In the genomic region with DNA sequence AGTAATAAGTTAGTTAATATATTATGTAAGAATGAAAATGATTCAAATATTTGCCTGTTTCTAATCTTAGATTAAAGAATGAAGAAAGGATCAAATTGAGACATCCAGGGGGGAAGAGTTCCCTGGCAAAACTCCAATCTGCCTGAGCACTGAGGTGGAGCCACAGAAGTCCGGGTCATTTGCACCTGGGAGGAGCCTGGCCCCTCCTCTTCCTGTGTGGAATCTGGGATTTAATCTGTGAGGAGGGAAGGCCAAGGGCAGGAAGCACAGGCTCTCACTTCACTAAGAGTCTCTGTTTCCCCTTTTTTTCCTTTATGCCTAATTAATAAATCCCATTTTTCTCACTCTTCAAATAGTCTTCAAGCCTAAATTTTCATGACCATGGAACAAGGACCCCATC, we compare ENCODE assay signal across 1 cellular context.
TF ChIP-seq lines count a peak whose summit lies in the region.

No MANE protein-coding gene starts in this region.

TF ChIP-seq in WTC11, 78 proteins besides CTCF, POLR2A, EP300 and RAD21 (continued from another document):
- TF ChIP-seq, protein P1, sequence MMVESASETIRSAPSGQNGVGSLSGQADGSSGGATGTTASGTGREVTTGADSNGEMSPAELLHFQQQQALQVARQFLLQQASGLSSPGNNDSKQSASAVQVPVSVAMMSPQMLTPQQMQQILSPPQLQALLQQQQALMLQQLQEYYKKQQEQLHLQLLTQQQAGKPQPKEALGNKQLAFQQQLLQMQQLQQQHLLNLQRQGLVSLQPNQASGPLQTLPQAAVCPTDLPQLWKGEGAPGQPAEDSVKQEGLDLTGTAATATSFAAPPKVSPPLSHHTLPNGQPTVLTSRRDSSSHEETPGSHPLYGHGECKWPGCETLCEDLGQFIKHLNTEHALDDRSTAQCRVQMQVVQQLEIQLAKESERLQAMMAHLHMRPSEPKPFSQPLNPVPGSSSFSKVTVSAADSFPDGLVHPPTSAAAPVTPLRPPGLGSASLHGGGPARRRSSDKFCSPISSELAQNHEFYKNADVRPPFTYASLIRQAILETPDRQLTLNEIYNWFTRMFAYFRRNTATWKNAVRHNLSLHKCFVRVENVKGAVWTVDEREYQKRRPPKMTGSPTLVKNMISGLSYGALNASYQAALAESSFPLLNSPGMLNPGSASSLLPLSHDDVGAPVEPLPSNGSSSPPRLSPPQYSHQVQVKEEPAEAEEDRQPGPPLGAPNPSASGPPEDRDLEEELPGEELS (CRISPR knock-in tag; IDR thresholded peaks at IDR 0.05), result no peak
- no peak for TF ChIP-seq EMX1 (CRISPR knock-in tag; IDR thresholded peaks at IDR 0.05)
- TF ChIP-seq, protein P2, sequence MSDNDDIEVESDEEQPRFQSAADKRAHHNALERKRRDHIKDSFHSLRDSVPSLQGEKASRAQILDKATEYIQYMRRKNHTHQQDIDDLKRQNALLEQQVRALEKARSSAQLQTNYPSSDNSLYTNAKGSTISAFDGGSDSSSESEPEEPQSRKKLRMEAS (CRISPR knock-in tag; IDR thresholded peaks at IDR 0.05), result no peak
- no peak for TF ChIP-seq ELF4 (CRISPR knock-in tag; IDR thresholded peaks at IDR 0.05; ENCODE audit: low read depth)
- no peak for TF ChIP-seq RORB (CRISPR knock-in tag; IDR thresholded peaks at IDR 0.05)
- TF ChIP-seq, protein P3, sequence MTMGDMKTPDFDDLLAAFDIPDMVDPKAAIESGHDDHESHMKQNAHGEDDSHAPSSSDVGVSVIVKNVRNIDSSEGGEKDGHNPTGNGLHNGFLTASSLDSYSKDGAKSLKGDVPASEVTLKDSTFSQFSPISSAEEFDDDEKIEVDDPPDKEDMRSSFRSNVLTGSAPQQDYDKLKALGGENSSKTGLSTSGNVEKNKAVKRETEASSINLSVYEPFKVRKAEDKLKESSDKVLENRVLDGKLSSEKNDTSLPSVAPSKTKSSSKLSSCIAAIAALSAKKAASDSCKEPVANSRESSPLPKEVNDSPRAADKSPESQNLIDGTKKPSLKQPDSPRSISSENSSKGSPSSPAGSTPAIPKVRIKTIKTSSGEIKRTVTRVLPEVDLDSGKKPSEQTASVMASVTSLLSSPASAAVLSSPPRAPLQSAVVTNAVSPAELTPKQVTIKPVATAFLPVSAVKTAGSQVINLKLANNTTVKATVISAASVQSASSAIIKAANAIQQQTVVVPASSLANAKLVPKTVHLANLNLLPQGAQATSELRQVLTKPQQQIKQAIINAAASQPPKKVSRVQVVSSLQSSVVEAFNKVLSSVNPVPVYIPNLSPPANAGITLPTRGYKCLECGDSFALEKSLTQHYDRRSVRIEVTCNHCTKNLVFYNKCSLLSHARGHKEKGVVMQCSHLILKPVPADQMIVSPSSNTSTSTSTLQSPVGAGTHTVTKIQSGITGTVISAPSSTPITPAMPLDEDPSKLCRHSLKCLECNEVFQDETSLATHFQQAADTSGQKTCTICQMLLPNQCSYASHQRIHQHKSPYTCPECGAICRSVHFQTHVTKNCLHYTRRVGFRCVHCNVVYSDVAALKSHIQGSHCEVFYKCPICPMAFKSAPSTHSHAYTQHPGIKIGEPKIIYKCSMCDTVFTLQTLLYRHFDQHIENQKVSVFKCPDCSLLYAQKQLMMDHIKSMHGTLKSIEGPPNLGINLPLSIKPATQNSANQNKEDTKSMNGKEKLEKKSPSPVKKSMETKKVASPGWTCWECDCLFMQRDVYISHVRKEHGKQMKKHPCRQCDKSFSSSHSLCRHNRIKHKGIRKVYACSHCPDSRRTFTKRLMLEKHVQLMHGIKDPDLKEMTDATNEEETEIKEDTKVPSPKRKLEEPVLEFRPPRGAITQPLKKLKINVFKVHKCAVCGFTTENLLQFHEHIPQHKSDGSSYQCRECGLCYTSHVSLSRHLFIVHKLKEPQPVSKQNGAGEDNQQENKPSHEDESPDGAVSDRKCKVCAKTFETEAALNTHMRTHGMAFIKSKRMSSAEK (CRISPR knock-in tag; IDR thresholded peaks at IDR 0.05; ENCODE audit: borderline replicate concordance), result no peak
- TF ChIP-seq, protein P4, sequence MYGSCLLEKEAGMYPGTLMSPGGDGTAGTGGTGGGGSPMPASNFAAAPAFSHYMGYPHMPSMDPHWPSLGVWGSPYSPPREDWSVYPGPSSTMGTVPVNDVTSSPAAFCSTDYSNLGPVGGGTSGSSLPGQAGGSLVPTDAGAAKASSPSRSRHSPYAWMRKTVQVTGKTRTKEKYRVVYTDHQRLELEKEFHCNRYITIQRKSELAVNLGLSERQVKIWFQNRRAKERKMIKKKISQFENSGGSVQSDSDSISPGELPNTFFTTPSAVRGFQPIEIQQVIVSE (CRISPR knock-in tag; IDR thresholded peaks at IDR 0.05; ENCODE audit: borderline replicate concordance), result no peak
- no peak for TF ChIP-seq SMAD4 (CRISPR knock-in tag; IDR thresholded peaks at IDR 0.05)
TF ChIP-seq in WTC11: peak in this region for 0.
